In genomic region chr16:67666032-67666537, GRCh38 we compare ENCODE assay signal across 8 cellular contexts. TPM values are rescaled to one million over a fixed set of nuclear protein-coding genes. Genes with fewer than 3 reads are reported as not detected.
DNase-seq lines count a peak whose midpoint lies in the region; ATAC-seq and TF ChIP-seq lines count a peak whose summit lies in the region.

No MANE protein-coding gene starts in this region.

- H3K36me3 ChIP-seq in A673 (ENCODE audit: insufficient read depth, low read length, poor library complexity, severe bottlenecking) (no peaks in the 10 kb centered on the region), RWPE2 (ENCODE audit: low read depth) (no peaks in the 10 kb centered on the region), neural cell (ENCODE audit: insufficient read depth, low read length) (no peaks in the 10 kb centered on the region)

- no peaks in the 10 kb centered on the region for H3K27me3 ChIP-seq in A673 (replicated peaks; ENCODE audit: insufficient read depth, low read depth, low read length, poor library complexity)
- H3K27me3 ChIP-seq in RWPE2 (ENCODE audit: insufficient read depth, poor library complexity, severe bottlenecking), result no peaks in the 10 kb centered on the region
- H3K27me3 ChIP-seq in neural cell (ENCODE audit: insufficient read depth, low read depth, low read length), result no peaks in the 10 kb centered on the region

- H2AFZ ChIP-seq in neural cell (ENCODE audit: low read depth, low read length), result no peak overlapping the region

- H3K27ac ChIP-seq in A673 (ENCODE audit: low read depth, low read length, poor library complexity, severe bottlenecking) (peak overlapping the region; percentile 48), RWPE2 (ENCODE audit: poor library complexity, severe bottlenecking) (peak overlapping the region; percentile 54), neural cell (ENCODE audit: low read length) (no peak overlapping the region)

- peaks cover 3% of the 10 kb centered on the region for H3K79me2 ChIP-seq in neural cell (replicated peaks; ENCODE audit: insufficient read depth, low read length)

- H3K9me2 ChIP-seq in neural cell (ENCODE audit: insufficient read depth, low read length), result no peaks in the 10 kb centered on the region

- peak overlapping the region; percentile 59 for H3K4me3 ChIP-seq in A673 (ENCODE audit: low read depth, low read length, poor library complexity, severe bottlenecking)
- peak overlapping the region; percentile 71 for H3K4me3 ChIP-seq in RWPE2 (ENCODE audit: severe bottlenecking)
- peak overlapping the region; percentile 70 for H3K4me3 ChIP-seq in neural cell (ENCODE audit: low read length)

- TF ChIP-seq CTCF in A673 (conservative IDR thresholded peaks at IDR 0.05; ENCODE audit: low read depth, low read length) (no peak), RWPE2 (IDR thresholded peaks at IDR 0.05; ENCODE audit: poor library complexity, severe bottlenecking) (no peak), neural cell (IDR thresholded peaks at IDR 0.05; ENCODE audit: poor library complexity, severe bottlenecking) (no peak)

- TF ChIP-seq POLR2A in erythroblast (IDR thresholded peaks at IDR 0.05; ENCODE audit: low read length), result no peak

- no peaks in the 10 kb centered on the region for H4K20me1 ChIP-seq in neural cell (ENCODE audit: insufficient read depth)

- no peak for DNase-seq in A673 (ENCODE audit: low spot score)
- DNase-seq in RWPE2 (ENCODE audit: low spot score), result no peak
- peak; percentile 50 to 64 for DNase-seq in erythroblast (lab: John Stamatoyannopoulos, UW)

- H3K4me2 ChIP-seq in neural cell (ENCODE audit: low read length), result no peak overlapping the region

- H3F3A ChIP-seq in neural cell (ENCODE audit: insufficient read depth, low read length, poor library complexity, severe bottlenecking), result no peaks in the 10 kb centered on the region

- H3K9me3 ChIP-seq in A673 (ENCODE audit: low read depth, low read length, poor library complexity, severe bottlenecking) (no peaks in the 10 kb centered on the region), RWPE2 (ENCODE audit: severe bottlenecking) (no peaks in the 10 kb centered on the region), neural cell (ENCODE audit: low read length) (no peaks in the 10 kb centered on the region)

- POLR2A ChIA-PET in A673 (lab: Charles Lee; ENCODE audit: low non-redundant PET), result no interaction called here

- CTCF ChIA-PET in A673 (lab: Charles Lee), result no interaction called here

- peaks cover 14% of the 10 kb centered on the region for H3K4me1 ChIP-seq in A673 (ENCODE audit: insufficient read depth, low read length, poor library complexity, severe bottlenecking)
- peaks cover 6% of the 10 kb centered on the region for H3K4me1 ChIP-seq in RWPE2 (ENCODE audit: insufficient read depth, poor library complexity, severe bottlenecking)

- ATAC-seq in GM18909 (IDR thresholded peaks at IDR 0.05; ENCODE audit: poor library complexity, unreplicated experiment) (peak; percentile 4), RWPE2 (ENCODE audit: low read depth) (peak; percentile 4; the same call in 2 of the 3 replicates), GM19463 (IDR thresholded peaks at IDR 0.05; ENCODE audit: unreplicated experiment) (no peak), HG02571 (IDR thresholded peaks at IDR 0.05; ENCODE audit: unreplicated experiment) (no peak), GM19455 (IDR thresholded peaks at IDR 0.05; ENCODE audit: unreplicated experiment) (no peak)

- no peak for TF ChIP-seq RAD21 in neural cell (conservative IDR thresholded peaks at IDR 0.05)

- H3K9ac ChIP-seq in neural cell (ENCODE audit: low read length), result peak overlapping the region; percentile 57

- TF ChIP-seq EP300 in neural cell (conservative IDR thresholded peaks at IDR 0.05; ENCODE audit: poor library complexity, severe bottlenecking), result no peak

- intact Hi-C loops in A673 (cut with micrococcal nuclease; ENCODE audit: unreplicated experiment), result loop anchor here (5.0 kb wide), 1 partner anchor 104 kb away; the partner anchor contains the start of gene CTCF

- BruUV-seq in A673 (replicated peaks; lab: Mats Ljungman, UMichigan), result no TSS peak

TF ChIP-seq in neural cell, 6 proteins besides CTCF, POLR2A, EP300 and RAD21:
- TF ChIP-seq, protein P1, sequence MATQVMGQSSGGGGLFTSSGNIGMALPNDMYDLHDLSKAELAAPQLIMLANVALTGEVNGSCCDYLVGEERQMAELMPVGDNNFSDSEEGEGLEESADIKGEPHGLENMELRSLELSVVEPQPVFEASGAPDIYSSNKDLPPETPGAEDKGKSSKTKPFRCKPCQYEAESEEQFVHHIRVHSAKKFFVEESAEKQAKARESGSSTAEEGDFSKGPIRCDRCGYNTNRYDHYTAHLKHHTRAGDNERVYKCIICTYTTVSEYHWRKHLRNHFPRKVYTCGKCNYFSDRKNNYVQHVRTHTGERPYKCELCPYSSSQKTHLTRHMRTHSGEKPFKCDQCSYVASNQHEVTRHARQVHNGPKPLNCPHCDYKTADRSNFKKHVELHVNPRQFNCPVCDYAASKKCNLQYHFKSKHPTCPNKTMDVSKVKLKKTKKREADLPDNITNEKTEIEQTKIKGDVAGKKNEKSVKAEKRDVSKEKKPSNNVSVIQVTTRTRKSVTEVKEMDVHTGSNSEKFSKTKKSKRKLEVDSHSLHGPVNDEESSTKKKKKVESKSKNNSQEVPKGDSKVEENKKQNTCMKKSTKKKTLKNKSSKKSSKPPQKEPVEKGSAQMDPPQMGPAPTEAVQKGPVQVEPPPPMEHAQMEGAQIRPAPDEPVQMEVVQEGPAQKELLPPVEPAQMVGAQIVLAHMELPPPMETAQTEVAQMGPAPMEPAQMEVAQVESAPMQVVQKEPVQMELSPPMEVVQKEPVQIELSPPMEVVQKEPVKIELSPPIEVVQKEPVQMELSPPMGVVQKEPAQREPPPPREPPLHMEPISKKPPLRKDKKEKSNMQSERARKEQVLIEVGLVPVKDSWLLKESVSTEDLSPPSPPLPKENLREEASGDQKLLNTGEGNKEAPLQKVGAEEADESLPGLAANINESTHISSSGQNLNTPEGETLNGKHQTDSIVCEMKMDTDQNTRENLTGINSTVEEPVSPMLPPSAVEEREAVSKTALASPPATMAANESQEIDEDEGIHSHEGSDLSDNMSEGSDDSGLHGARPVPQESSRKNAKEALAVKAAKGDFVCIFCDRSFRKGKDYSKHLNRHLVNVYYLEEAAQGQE (IDR thresholded peaks at IDR 0.05; ENCODE audit: borderline replicate concordance), result no peak
- no peak for TF ChIP-seq TAF1 (IDR thresholded peaks at IDR 0.05; ENCODE audit: low read depth)
- TF ChIP-seq MXI1 (conservative IDR thresholded peaks at IDR 0.05; ENCODE audit: poor library complexity, severe bottlenecking), result no peak
- TF ChIP-seq SMC3 (conservative IDR thresholded peaks at IDR 0.05; ENCODE audit: poor library complexity), result no peak
- no peak for TF ChIP-seq POLR2AphosphoS5 (IDR thresholded peaks at IDR 0.05)
- no peak for TF ChIP-seq EZH2 (IDR thresholded peaks at IDR 0.05; ENCODE audit: borderline replicate concordance, insufficient read depth, low read length, poor library complexity, severe bottlenecking)

RNA-seq across cellular contexts. Expression of gene ENKD1, which starts 0.5 kb away (rescaled TPM):
- total RNA-seq in A673 (2021), result 8.5 and 11.2 TPM in 2 replicates
- polyA plus RNA-seq in neural cell, result 29.9 and 36.6 TPM in 2 replicates
- 10.2 and 10.5 TPM in 2 replicates for polyA minus RNA-seq in neural cell

RNA-seq across cellular contexts. Expression of gene C16orf86, which starts 0.5 kb away (rescaled TPM):
- total RNA-seq in A673 (2021), result not detected in 2 replicates
- 1.4 and 2.4 TPM in 2 replicates for polyA plus RNA-seq in neural cell
- 0.49 and 2.1 TPM in 2 replicates for polyA minus RNA-seq in neural cell

RNA-seq across cellular contexts. Expression of gene PARD6A, which starts 5.3 kb away (rescaled TPM):
- 8.6 and 8.7 TPM in 2 replicates for total RNA-seq in A673 (2021)
- 34.2 and 34.8 TPM in 2 replicates for polyA plus RNA-seq in neural cell
- polyA minus RNA-seq in neural cell, result 19.1 and 19.2 TPM in 2 replicates

RNA-seq across cellular contexts. Expression of gene ACD, which starts 6.0 kb away (rescaled TPM):
- 45.8 and 48.0 TPM in 2 replicates for total RNA-seq in A673 (2021)
- polyA plus RNA-seq in neural cell, result 98.6 and 108 TPM in 2 replicates
- 34.4 and 41.4 TPM in 2 replicates for polyA minus RNA-seq in neural cell

RNA-seq across cellular contexts. Expression of gene CARMIL2, which starts 21.1 kb away (rescaled TPM):
- 4.4 and 9.5 TPM in 2 replicates for total RNA-seq in A673 (2021)
- polyA plus RNA-seq in neural cell, result 1.8 and 7.1 TPM in 2 replicates
- polyA minus RNA-seq in neural cell, result 2.4 and 2.7 TPM in 2 replicates

Comparison
In these comparisons a context has a peak if more than half of its experiments do, and no peak if none do; other contexts are left out.
1. DNase-seq: peak in erythroblast (2 of 2); none in A673 (single experiment) and RWPE2 (single experiment).
2. ATAC-seq: peak in GM18909 (single experiment) and RWPE2 (single experiment); none in GM19463 (single experiment), HG02571 (single experiment) and GM19455 (single experiment).
3. Peak in every context shown above with its lines, with median percentiles within 50 percentile points of each other: H3K4me3 ChIP-seq.